In genomic region chr16:75065808-75066149, GRCh38 we compare ENCODE assay signal across 14 cellular contexts. TPM values are rescaled to one million over a fixed set of nuclear protein-coding genes. Genes with fewer than 3 reads are reported as not detected.
DNase-seq lines count a peak whose midpoint lies in the region; ATAC-seq and TF ChIP-seq lines count a peak whose summit lies in the region.
"Had no signal": no experiment of that assay in that cellular context is flagged by ENCODE, and none has a peak within 500 bp of the region (broad histone marks: within the 10 kb centered on the region; RNA-seq: fewer than 3 reads in every experiment).

No MANE protein-coding gene starts in this region.

- H3K9me3 ChIP-seq in colonic mucosa, result no peaks in the 10 kb centered on the region
- no peaks in the 10 kb centered on the region for H3K9me3 ChIP-seq in naive thymus-derived CD4-positive, alpha-beta T cell (ENCODE audit: control insufficient read depth in 2 of 3, low read length in 3 of 3)
- no peaks in the 10 kb centered on the region for H3K9me3 ChIP-seq in transverse colon
- no peaks in the 10 kb centered on the region for H3K9me3 ChIP-seq in vagina

- no peak for TF ChIP-seq POLR2A in transverse colon (IDR thresholded peaks at IDR 0.05)
- no peak for TF ChIP-seq POLR2A in vagina (IDR thresholded peaks at IDR 0.05)

- DNase-seq in activated CD8-positive, alpha-beta memory T cell treated with anti-CD3 and anti-CD28 coated beads, Interleukin-2, amount 10 ng/mL, durations not matched to agents 7 days and 5 days, result no peak
- no peak for DNase-seq in activated CD8-positive, alpha-beta memory T cell treated with anti-CD3 and anti-CD28 coated beads, Interleukin-2, amount 50 U/mL, for 4 hours
- DNase-seq in colonic mucosa (peak; percentile 60), transverse colon (peak; percentile 28), NCI-H510A treated with DMSO at 0.1 percent for 48 hours (lab: John Stamatoyannopoulos, UW) (no peak), vagina (ENCODE audit: extremely low spot score in 2 of 2) (no peak)
- no peak for DNase-seq in naive thymus-derived CD4-positive, alpha-beta T cell
- DNase-seq: SHP77; stimulated activated naive B cell treated with anti-CD40 and anti-IgM and Interleukin-4, amounts not matched to agents 10 μg/mL and 1 μg/mL and 100 μg/mL, for 72 hours; T1000 had no signal

- 50 to 75% methylated on average over 3 to 4 of the region's 4 CpGs for WGBS in transverse colon (ENCODE audit: low coverage in 1 of 2), 2 donors

- H3K27me3 ChIP-seq in colonic mucosa, result no peaks in the 10 kb centered on the region
- no peaks in the 10 kb centered on the region for H3K27me3 ChIP-seq in naive thymus-derived CD4-positive, alpha-beta T cell (ENCODE audit: control insufficient read depth in 2 of 2, insufficient read depth in 2 of 2, low read length in 2 of 2)
- H3K27me3 ChIP-seq in transverse colon, result no peaks in the 10 kb centered on the region
- no peaks in the 10 kb centered on the region for H3K27me3 ChIP-seq in vagina

- H3K4me3 ChIP-seq in colonic mucosa, result no peak overlapping the region
- no peak overlapping the region for H3K4me3 ChIP-seq in naive thymus-derived CD4-positive, alpha-beta T cell (ENCODE audit: low read length)
- peak overlapping the region in 2 of 4 donors; percentile 3 for H3K4me3 ChIP-seq in transverse colon
- no peak overlapping the region for H3K4me3 ChIP-seq in vagina

- intact Hi-C loops in colonic mucosa (cut with DNase I), result no loop called here
- intact Hi-C loops in naive thymus-derived CD4-positive, alpha-beta T cell (cut with micrococcal nuclease), result loop anchor here (1.0 to 2.0 kb wide), 2 partner anchors 10 to 45 kb away; no protein-coding TSS in a partner anchor
- intact Hi-C loops in transverse colon (cut with DNase I; ENCODE audit: low total_unique reads), result no loop called here
- intact Hi-C loops in vagina (cut with DNase I), result no loop called here

- in situ Hi-C loops in transverse colon (cut with MboI; ENCODE audit: low pct_ligation_motif_present in 1 of 4, low pct_unique_long_range_greater_than_20kb in 1 of 4, low sequenced_read_pairs in 3 of 4), result no loop called here

- no peak for ATAC-seq in activated CD8-positive, alpha-beta memory T cell treated with anti-CD3 and anti-CD28 coated beads, Interleukin-2, amount 10 ng/mL, durations not matched to agents 7 days and 5 days
- no peak for ATAC-seq in naive thymus-derived CD4-positive, alpha-beta T cell
- ATAC-seq in HG02970 (IDR thresholded peaks at IDR 0.05; ENCODE audit: low FRiP score, unreplicated experiment), result no peak

- H3K36me3 Mint-ChIP-seq in activated CD8-positive, alpha-beta memory T cell treated with anti-CD3 and anti-CD28 coated beads, Interleukin-2, amount 10 ng/mL, durations not matched to agents 7 days and 5 days, result peaks cover 2% of the 10 kb centered on the region
- H3K36me3 Mint-ChIP-seq in naive thymus-derived CD4-positive, alpha-beta T cell, result peaks cover 0 to 13% (median 0%) of the 10 kb centered on the region in 5 donors
- H3K36me3 Mint-ChIP-seq: activated naive CD8-positive, alpha-beta T cell treated with anti-CD3 and anti-CD28 coated beads, Interleukin-2, amount 10 ng/mL, durations not matched to agents 7 days and 5 days had no signal

- CTCF ChIA-PET in activated CD8-positive, alpha-beta memory T cell treated with anti-CD3 and anti-CD28 coated beads, Interleukin-2, amount 10 ng/mL, durations not matched to agents 7 days and 5 days (lab: Charles Lee), result interaction anchor here (5.9 kb wide), 1 partner anchor 45 kb away, joined by 42 read pairs; no protein-coding TSS in a partner anchor
- CTCF ChIA-PET in naive thymus-derived CD4-positive, alpha-beta T cell (lab: Charles Lee), result interaction anchor here (0.9 kb wide), 1 partner anchor 44 kb away, joined by 3 read pairs; no protein-coding TSS in a partner anchor

- H3K4me1 ChIP-seq in colonic mucosa (peaks cover 4% of the 10 kb centered on the region), transverse colon (peaks cover 28 to 80% (median 51%) of the 10 kb centered on the region in 4 donors), vagina (peaks cover 59% of the 10 kb centered on the region)
- H3K4me1 ChIP-seq in naive thymus-derived CD4-positive, alpha-beta T cell (ENCODE audit: control insufficient read depth in 2 of 2, insufficient read depth in 2 of 2, low read length in 2 of 2), result peaks cover 5 to 20% of the 10 kb centered on the region in 2 donors

- POLR2A ChIA-PET in naive thymus-derived CD4-positive, alpha-beta T cell (lab: Charles Lee), result interaction anchor here (0.7 kb wide), 1 partner anchor 10 kb away, joined by 3 read pairs; no protein-coding TSS in a partner anchor

- H3K4me3 Mint-ChIP-seq in activated CD8-positive, alpha-beta memory T cell treated with anti-CD3 and anti-CD28 coated beads, Interleukin-2, amount 10 ng/mL, durations not matched to agents 7 days and 5 days, result peak overlapping the region; percentile 2
- peak overlapping the region in 7 of 10 donors; percentile 7 to 91 (median 78) for H3K4me3 Mint-ChIP-seq in naive thymus-derived CD4-positive, alpha-beta T cell

- no peak for TF ChIP-seq EP300 in transverse colon (IDR thresholded peaks at IDR 0.05; ENCODE audit: low read depth)

- TF ChIP-seq CTCF in colonic mucosa (IDR thresholded peaks at IDR 0.05) (no peak), transverse colon (IDR thresholded peaks at IDR 0.05) (no peak), vagina (IDR thresholded peaks at IDR 0.05) (no peak)

- no peaks in the 10 kb centered on the region for H3K9me3 Mint-ChIP-seq in activated CD8-positive, alpha-beta memory T cell treated with anti-CD3 and anti-CD28 coated beads, Interleukin-2, amount 10 ng/mL, durations not matched to agents 7 days and 5 days (ENCODE audit: low read depth)
- peaks cover 0 to 2% (median 0%) of the 10 kb centered on the region in 11 donors for H3K9me3 Mint-ChIP-seq in naive thymus-derived CD4-positive, alpha-beta T cell
- H3K9me3 Mint-ChIP-seq: activated naive CD8-positive, alpha-beta T cell treated with anti-CD3 and anti-CD28 coated beads, Interleukin-2, amount 10 ng/mL, durations not matched to agents 7 days and 5 days had no signal

- H3K9ac ChIP-seq in colonic mucosa (ENCODE audit: low read depth in 2 of 2, low read length in 2 of 2), result peak overlapping the region; percentile 28 to 76
- H3K9ac ChIP-seq: KMS-11 had no signal

- H3K27ac ChIP-seq in colonic mucosa, result peak overlapping the region; percentile 78
- no peak overlapping the region for H3K27ac ChIP-seq in naive thymus-derived CD4-positive, alpha-beta T cell (ENCODE audit: low read depth, low read length)
- H3K27ac ChIP-seq in transverse colon, result peak overlapping the region; percentile 89 to 95 (median 92)
- no peak overlapping the region for H3K27ac ChIP-seq in vagina
- H3K27ac ChIP-seq: KMS-11 had no signal

- no peaks in the 10 kb centered on the region for H3K27me3 Mint-ChIP-seq in activated CD8-positive, alpha-beta memory T cell treated with anti-CD3 and anti-CD28 coated beads, Interleukin-2, amount 10 ng/mL, durations not matched to agents 7 days and 5 days
- no peaks in the 10 kb centered on the region for H3K27me3 Mint-ChIP-seq in naive thymus-derived CD4-positive, alpha-beta T cell

- H3K36me3 ChIP-seq in colonic mucosa (no peaks in the 10 kb centered on the region), transverse colon (no peaks in the 10 kb centered on the region), vagina (no peaks in the 10 kb centered on the region)
- H3K36me3 ChIP-seq in naive thymus-derived CD4-positive, alpha-beta T cell (ENCODE audit: control insufficient read depth in 2 of 3, insufficient read depth in 3 of 3, low read length in 3 of 3), result no peaks in the 10 kb centered on the region

- peak overlapping the region; percentile 64 for H3K27ac Mint-ChIP-seq in activated CD8-positive, alpha-beta memory T cell treated with anti-CD3 and anti-CD28 coated beads, Interleukin-2, amount 10 ng/mL, durations not matched to agents 7 days and 5 days
- H3K27ac Mint-ChIP-seq in naive thymus-derived CD4-positive, alpha-beta T cell, result peak overlapping the region in 7 of 9 donors; percentile 47 to 93 (median 89)
- H3K27ac Mint-ChIP-seq: stimulated activated naive B cell treated with anti-CD40 and anti-IgM and Interleukin-4, amounts not matched to agents 10 μg/mL and 1 μg/mL and 100 μg/mL, for 72 hours had no signal

- peaks cover 37% of the 10 kb centered on the region for H3K4me1 Mint-ChIP-seq in activated CD8-positive, alpha-beta memory T cell treated with anti-CD3 and anti-CD28 coated beads, Interleukin-2, amount 10 ng/mL, durations not matched to agents 7 days and 5 days
- H3K4me1 Mint-ChIP-seq in naive thymus-derived CD4-positive, alpha-beta T cell, result peaks cover 22 to 82% (median 57%) of the 10 kb centered on the region in 7 donors

RNA-seq across cellular contexts. Expression of gene LDHD, which starts 50.8 kb away (rescaled TPM):
- total RNA-seq in activated CD8-positive, alpha-beta memory T cell treated with anti-CD3 and anti-CD28 coated beads, Interleukin-2, amount 10 ng/mL, durations not matched to agents 7 days and 5 days, result not detected
- 100 to 1,000 TPM in 1 of 2 donors, 10 to 100 TPM in 1; 31.4 to 105 TPM for total RNA-seq in colonic mucosa
- total RNA-seq in naive thymus-derived CD4-positive, alpha-beta T cell, result 1 to 10 TPM in 1 of 5 experiments, under 1 TPM in 4; 0.31 to 2.7 (median 0.40) TPM
- under 1 TPM in 1 of 2 donors, not detected in 1; 0.51 TPM for polyA plus RNA-seq in naive thymus-derived CD4-positive, alpha-beta T cell
- 100 to 1,000 TPM in 2 of 4 donors, 10 to 100 TPM in 2; 38.4 to 198 (median 104) TPM for total RNA-seq in transverse colon
- 10.1 TPM for total RNA-seq in vagina
- total RNA-seq: activated naive CD8-positive, alpha-beta T cell treated with anti-CD3 and anti-CD28 coated beads, Interleukin-2, amount 10 ng/mL, durations not matched to agents 7 days and 5 days; kidney epithelial cell had no signal

Comparison
In these comparisons a context has a peak if more than half of its experiments do, and no peak if none do; other contexts are left out.
1. DNase-seq: peak in colonic mucosa (single experiment) and transverse colon (single experiment); none in activated CD8-positive, alpha-beta memory T cell treated with anti-CD3 and anti-CD28 coated beads, Interleukin-2, amount 10 ng/mL, durations not matched to agents 7 days and 5 days (single experiment), activated CD8-positive, alpha-beta memory T cell treated with anti-CD3 and anti-CD28 coated beads, Interleukin-2, amount 50 U/mL, for 4 hours (single experiment), naive thymus-derived CD4-positive, alpha-beta T cell (0 of 9), NCI-H510A treated with DMSO at 0.1 percent for 48 hours (single experiment) and vagina (0 of 2).
2. H3K27ac ChIP-seq: peak in colonic mucosa (single experiment) and transverse colon (4 of 4); none in naive thymus-derived CD4-positive, alpha-beta T cell (single experiment) and vagina (single experiment).
3. intact Hi-C loops: an anchor here in naive thymus-derived CD4-positive, alpha-beta T cell (1.0 to 2.0 kb wide); none called in colonic mucosa, transverse colon and vagina.